Comparison of ENCODE assay signal across 8 cellular contexts in genomic region chr17:1644493-1645206, GRCh38. TPM values are rescaled to one million over a fixed set of nuclear protein-coding genes. Genes with fewer than 3 reads are reported as not detected.
DNase-seq lines count a peak whose midpoint lies in the region; ATAC-seq and TF ChIP-seq lines count a peak whose summit lies in the region.

No MANE protein-coding gene starts in this region.

- peak overlapping the region; percentile 76 for H3K27ac Mint-ChIP-seq in activated T-cell treated with anti-CD3 and anti-CD28 coated beads, Interleukin-2, amount 50 U/mL, for 72 hours

- H3K4me1 ChIP-seq in suprapubic skin, result peaks cover 40% of the 10 kb centered on the region

- H3K4me3 ChIP-seq in suprapubic skin, result peak overlapping the region; percentile 59

- H3K4me3 Mint-ChIP-seq in activated T-cell treated with anti-CD3 and anti-CD28 coated beads, Interleukin-2, amount 50 U/mL, for 72 hours, result peak overlapping the region; percentile 89 to 92

- 59% methylated on average over 11 of the region's 15 CpGs for WGBS in suprapubic skin

- TF ChIP-seq POLR2A in suprapubic skin (IDR thresholded peaks at IDR 0.05), result no peak

- H3K27ac ChIP-seq in suprapubic skin, result peak overlapping the region; percentile 39

- TF ChIP-seq EP300 in suprapubic skin (IDR thresholded peaks at IDR 0.05), result no peak

- no peaks in the 10 kb centered on the region for H3K36me3 ChIP-seq in suprapubic skin

- no peaks in the 10 kb centered on the region for H3K36me3 Mint-ChIP-seq in activated T-cell treated with anti-CD3 and anti-CD28 coated beads, Interleukin-2, amount 50 U/mL, for 72 hours (ENCODE audit: insufficient read depth in 2 of 2)

- H3K9me3 Mint-ChIP-seq in activated T-cell treated with anti-CD3 and anti-CD28 coated beads, Interleukin-2, amount 50 U/mL, for 72 hours, result no peaks in the 10 kb centered on the region

- TF ChIP-seq CTCF in suprapubic skin (IDR thresholded peaks at IDR 0.05), result no peak

- peak; percentile 20 for ATAC-seq in GM21619 (IDR thresholded peaks at IDR 0.05; ENCODE audit: unreplicated experiment)
- peak; percentile 16 to 32 for ATAC-seq in activated T-cell treated with anti-CD3 and anti-CD28 coated beads, Interleukin-2, amount 50 U/mL, for 72 hours (replicated peaks in 1 of 2)
- ATAC-seq in HG03520 (IDR thresholded peaks at IDR 0.05; ENCODE audit: unreplicated experiment), result no peak

- DNase-seq in 8988T (peak; percentile 69), kidney tubule cell (ENCODE audit: low spot score) (peak; percentile 88), suprapubic skin (ENCODE audit: low spot score in 2 of 2) (no peak), COLO668 (lab: John Stamatoyannopoulos, UW; ENCODE audit: unreplicated experiment) (no peak), HuH-7 (ENCODE audit: low spot score) (no peak)
- DNase-seq in activated T-cell treated with anti-CD3 and anti-CD28 coated beads, Interleukin-2, amount 50 U/mL, for 72 hours, result peak; percentile 63 to 68

- no peaks in the 10 kb centered on the region for H3K27me3 Mint-ChIP-seq in activated T-cell treated with anti-CD3 and anti-CD28 coated beads, Interleukin-2, amount 50 U/mL, for 72 hours (ENCODE audit: low read depth)

- H3K9me3 ChIP-seq in suprapubic skin, result no peaks in the 10 kb centered on the region

- no peaks in the 10 kb centered on the region for H3K27me3 ChIP-seq in suprapubic skin

- peaks cover 35% of the 10 kb centered on the region for H3K4me1 Mint-ChIP-seq in activated T-cell treated with anti-CD3 and anti-CD28 coated beads, Interleukin-2, amount 50 U/mL, for 72 hours (ENCODE audit: low read depth)

RNA-seq across cellular contexts. Expression of gene SCARF1, which starts 0.9 kb away (rescaled TPM):
- total RNA-seq in activated T-cell treated with anti-CD3 and anti-CD28 coated beads, Interleukin-2, amount 50 U/mL, for 72 hours, result 1 to 10 TPM; 1.9 to 2.5 TPM
- total RNA-seq in suprapubic skin, result 10 to 100 TPM in 1 of 4 donors, 1 to 10 TPM in 3; 1.8 to 12.4 (median 4.6) TPM

RNA-seq across cellular contexts. Expression of gene RILP, which starts 5.0 kb away (rescaled TPM):
- total RNA-seq in activated T-cell treated with anti-CD3 and anti-CD28 coated beads, Interleukin-2, amount 50 U/mL, for 72 hours, result 1 to 10 TPM; 3.4 to 4.4 TPM
- 10 to 100 TPM; 11.9 to 26.0 (median 20.1) TPM for total RNA-seq in suprapubic skin

RNA-seq across cellular contexts. Expression of gene SLC43A2, which starts 16.0 kb away (rescaled TPM):
- total RNA-seq in activated T-cell treated with anti-CD3 and anti-CD28 coated beads, Interleukin-2, amount 50 U/mL, for 72 hours, result 1 to 10 TPM; 3.4 to 3.8 TPM
- 10 to 100 TPM in 2 of 4 donors, 1 to 10 TPM in 2; 4.8 to 11.8 (median 10.6) TPM for total RNA-seq in suprapubic skin

RNA-seq across cellular contexts. Expression of gene PRPF8, which starts 40.0 kb away (rescaled TPM):
- 100 to 1,000 TPM; 332 to 390 TPM for total RNA-seq in activated T-cell treated with anti-CD3 and anti-CD28 coated beads, Interleukin-2, amount 50 U/mL, for 72 hours
- 100 to 1,000 TPM; 186 to 341 (median 220) TPM for total RNA-seq in suprapubic skin

Comparison
In these comparisons a context has a peak if more than half of its experiments do, and no peak if none do; other contexts are left out.
1. DNase-seq: peak in 8988T (single experiment), activated T-cell treated with anti-CD3 and anti-CD28 coated beads, Interleukin-2, amount 50 U/mL, for 72 hours (2 of 2) and kidney tubule cell (single experiment); none in suprapubic skin (0 of 2), COLO668 (single experiment) and HuH-7 (single experiment).